8 cellular contexts compared by ENCODE assay signal in genomic region chr13:79405831-79406596, GRCh38. TPM values are rescaled to one million over a fixed set of nuclear protein-coding genes. Genes with fewer than 3 reads are reported as not detected.
DNase-seq lines count a peak whose midpoint lies in the region; ATAC-seq and TF ChIP-seq lines count a peak whose summit lies in the region.

Gene RBM26 (minus strand): TSS chr13:79406255. CDS start chr13:79405774, 481 bp downstream.

- H3K4me3 Mint-ChIP-seq in GM23338 = no peak within 1 kb of the TSS; the same call in 2 of the 3 replicates
- H3K4me3 Mint-ChIP-seq in activated T-helper 17 cell treated with anti-CD3 and anti-CD28 coated beads, Interleukin-2, amount 50 U/mL, for 72 hours = no peak within 1 kb of the TSS
- H3K4me3 Mint-ChIP-seq in natural killer cell treated with Interleukin-12 subunit alpha and Interleukin-12 subunit beta and Interleukin-15 and Interleukin-18, amount 100 ng/mL, for 72 hours = peak within 1 kb of the TSS; percentile 80

- peak within 1 kb of the TSS; percentile 84 for H3K27ac ChIP-seq in DOHH2 (ENCODE audit: low read depth, low read length)
- peak within 1 kb of the TSS; percentile 98 for H3K27ac ChIP-seq in GM23338 (ENCODE audit: low read depth)
- H3K27ac ChIP-seq in RWPE1 = peak within 1 kb of the TSS; percentile 91

- ATAC-seq in GM23338 = peak; percentile 83
- ATAC-seq in activated T-helper 17 cell treated with anti-CD3 and anti-CD28 coated beads, Interleukin-2, amount 50 U/mL, for 72 hours (replicated peaks) = peak; percentile 82
- peak; percentile 92 to 96 for ATAC-seq in natural killer cell treated with Interleukin-12 subunit alpha and Interleukin-12 subunit beta and Interleukin-15 and Interleukin-18, amount 100 ng/mL, for 72 hours
- peak; percentile 81 for ATAC-seq in stimulated activated naive CD8-positive, alpha-beta T cell treated with anti-CD3 and anti-CD28 coated beads, Interleukin-15, Interleukin-2, amounts not matched to agents 100 U/mL and 50 U/mL, for 24 hours

- H3K4me1 ChIP-seq in DOHH2 (ENCODE audit: control insufficient read depth, low read length) (peaks cover 47% of the 10 kb centered on the region), GM23338 (ENCODE audit: insufficient read depth) (peaks cover 40% of the 10 kb centered on the region)

- no peaks in the 10 kb centered on the region for H3K27me3 Mint-ChIP-seq in GM23338 (ENCODE audit: insufficient read depth, low read depth, poor library complexity)
- no peaks in the 10 kb centered on the region for H3K27me3 Mint-ChIP-seq in activated T-helper 17 cell treated with anti-CD3 and anti-CD28 coated beads, Interleukin-2, amount 50 U/mL, for 72 hours
- no peaks in the 10 kb centered on the region for H3K27me3 Mint-ChIP-seq in natural killer cell treated with Interleukin-12 subunit alpha and Interleukin-12 subunit beta and Interleukin-15 and Interleukin-18, amount 100 ng/mL, for 72 hours

- peak within 1 kb of the TSS; percentile 98 for H3K27ac Mint-ChIP-seq in GM23338
- no peak within 1 kb of the TSS for H3K27ac Mint-ChIP-seq in activated T-helper 17 cell treated with anti-CD3 and anti-CD28 coated beads, Interleukin-2, amount 50 U/mL, for 72 hours
- peak within 1 kb of the TSS in 1 of 2 donors; percentile 91 for H3K27ac Mint-ChIP-seq in natural killer cell treated with Interleukin-12 subunit alpha and Interleukin-12 subunit beta and Interleukin-15 and Interleukin-18, amount 100 ng/mL, for 72 hours

- H3K9me3 ChIP-seq in DOHH2 (ENCODE audit: control insufficient read depth, insufficient read depth, low read length) = no peaks in the 10 kb centered on the region

- peaks cover 30% of the 10 kb centered on the region for H3K4me1 Mint-ChIP-seq in GM23338
- peaks cover 33% of the 10 kb centered on the region for H3K4me1 Mint-ChIP-seq in activated T-helper 17 cell treated with anti-CD3 and anti-CD28 coated beads, Interleukin-2, amount 50 U/mL, for 72 hours
- H3K4me1 Mint-ChIP-seq in natural killer cell treated with Interleukin-12 subunit alpha and Interleukin-12 subunit beta and Interleukin-15 and Interleukin-18, amount 100 ng/mL, for 72 hours (ENCODE audit: low read depth in 2 of 2) = peaks cover 27 to 35% of the 10 kb centered on the region in 2 donors

- peak within 1 kb of the TSS; percentile 90 for H3K4me2 ChIP-seq in DOHH2 (ENCODE audit: low read length)
- peak within 1 kb of the TSS; percentile 85 for H3K4me2 ChIP-seq in GM23338

- no peaks in the 10 kb centered on the region for H3K36me3 Mint-ChIP-seq in GM23338 (ENCODE audit: low read depth)
- peaks cover 8% of the 10 kb centered on the region for H3K36me3 Mint-ChIP-seq in activated T-helper 17 cell treated with anti-CD3 and anti-CD28 coated beads, Interleukin-2, amount 50 U/mL, for 72 hours (ENCODE audit: low read depth)
- peaks cover 6% of the 10 kb centered on the region for H3K36me3 Mint-ChIP-seq in natural killer cell treated with Interleukin-12 subunit alpha and Interleukin-12 subunit beta and Interleukin-15 and Interleukin-18, amount 100 ng/mL, for 72 hours

- DNase-seq in GM23338 (ENCODE audit: low spot score) (peak; percentile 97), LHCN-M2 (ENCODE audit: low read depth) (peak; percentile 94), RWPE1 (ENCODE audit: low spot score) (peak; percentile 93), fibroblast of peridontal ligament (ENCODE audit: extremely low read depth) (peak; percentile 96)
- peak; percentile 93 for DNase-seq in natural killer cell treated with Interleukin-12 subunit alpha and Interleukin-12 subunit beta and Interleukin-15 and Interleukin-18, amount 100 ng/mL, for 72 hours (ENCODE audit: low spot score)
- peak; percentile 94 for DNase-seq in stimulated activated naive CD8-positive, alpha-beta T cell treated with anti-CD3 and anti-CD28 coated beads, Interleukin-15, Interleukin-2, amounts not matched to agents 100 U/mL and 50 U/mL, for 24 hours

- H3K27me3 ChIP-seq in DOHH2 (ENCODE audit: control insufficient read depth, low read length) (no peaks in the 10 kb centered on the region), GM23338 (ENCODE audit: insufficient read depth) (no peaks in the 10 kb centered on the region)

- H4K20me1 ChIP-seq in DOHH2 (ENCODE audit: control insufficient read depth, insufficient read depth, low read depth, low read length) = peaks cover 13% of the 10 kb centered on the region; the same call in 1 of the 2 replicates
- H4K20me1 ChIP-seq in GM23338 (replicated peaks; ENCODE audit: insufficient read depth) = peaks cover 13% of the 10 kb centered on the region

- no peaks in the 10 kb centered on the region for H3K9me2 ChIP-seq in DOHH2 (replicated peaks; ENCODE audit: control insufficient read depth, low read length)
- H3K9me2 ChIP-seq in GM23338 (ENCODE audit: insufficient read depth) = no peaks in the 10 kb centered on the region

- H3K36me3 ChIP-seq in DOHH2 (ENCODE audit: control insufficient read depth, low read length) (peaks cover 69% of the 10 kb centered on the region), GM23338 (ENCODE audit: insufficient read depth) (no peaks in the 10 kb centered on the region)

- peak within 1 kb of the TSS; percentile 40 for H2AFZ ChIP-seq in GM23338

- H3K4me3 ChIP-seq in DOHH2 (ENCODE audit: low read length) (peak within 1 kb of the TSS; percentile 96), GM23338 (peak within 1 kb of the TSS; percentile 92)

- peak; percentile 15 for TF ChIP-seq CTCF in DOHH2 (IDR thresholded peaks at IDR 0.05; ENCODE audit: low read depth, low read length, poor library complexity, severe bottlenecking)
- no peak for TF ChIP-seq CTCF in GM23338 (conservative IDR thresholded peaks at IDR 0.05; ENCODE audit: low read depth in 2 of 2)
- no peak for TF ChIP-seq CTCF in RWPE1 (conservative IDR thresholded peaks at IDR 0.05; ENCODE audit: low read depth)

- H3F3A ChIP-seq in DOHH2 (ENCODE audit: control insufficient read depth, insufficient read depth) (0 out of 2 replicates have a peak, but pooled peaks cover 3% of the 10 kb centered on the region), GM23338 (replicated peaks; ENCODE audit: low read depth) (no peaks in the 10 kb centered on the region)

- H3K79me2 ChIP-seq in DOHH2 (ENCODE audit: control insufficient read depth, low read length) (peaks cover 77% of the 10 kb centered on the region), GM23338 (replicated peaks; ENCODE audit: insufficient read depth) (peaks cover 59% of the 10 kb centered on the region)

- CTCF ChIA-PET in RWPE1 (lab: Yijun Ruan, JAX) = interaction anchor here (0.6 to 1.0 kb wide), 3 partner anchors 10 to 136 kb away, joined by 3 to 6 read pairs (median 4); no protein-coding TSS in a partner anchor

- POLR2A ChIA-PET in RWPE1 (lab: Yijun Ruan, JAX; ENCODE audit: low non-redundant PET) = no interaction called here

- H3K9me3 Mint-ChIP-seq in GM23338 = no peaks in the 10 kb centered on the region
- no peaks in the 10 kb centered on the region for H3K9me3 Mint-ChIP-seq in activated T-helper 17 cell treated with anti-CD3 and anti-CD28 coated beads, Interleukin-2, amount 50 U/mL, for 72 hours
- H3K9me3 Mint-ChIP-seq in natural killer cell treated with Interleukin-12 subunit alpha and Interleukin-12 subunit beta and Interleukin-15 and Interleukin-18, amount 100 ng/mL, for 72 hours = no peaks in the 10 kb centered on the region

TF ChIP-seq in GM23338, 12 proteins besides CTCF, POLR2A, EP300 and RAD21 (continues in another document):
- peak; percentile 97 for TF ChIP-seq POLR2AphosphoS5 (IDR thresholded peaks at IDR 0.05; ENCODE audit: low read depth)
- TF ChIP-seq CREB1 (CRISPR knock-in tag; IDR thresholded peaks at IDR 0.05; ENCODE audit: low read depth) = no peak
- no peak for TF ChIP-seq STAT1 (IDR thresholded peaks at IDR 0.05; ENCODE audit: unreplicated experiment)
- TF ChIP-seq JUNB (IDR thresholded peaks at IDR 0.05; ENCODE audit: unreplicated experiment) = no peak
- no peak for TF ChIP-seq NANOG (IDR thresholded peaks at IDR 0.05; ENCODE audit: borderline replicate concordance)
- TF ChIP-seq EZH2 (IDR thresholded peaks at IDR 0.05; ENCODE audit: low read depth, unreplicated experiment) = no peak

RNA-seq across cellular contexts. Expression of gene RBM26, which starts in this region (rescaled TPM):
- 61.4 and 69.3 TPM in 2 replicates for total RNA-seq in GM23338 (2014; rRNA removed; shearing (Covaris generic))
- 36.3 and 46.0 TPM in 2 replicates for polyA plus RNA-seq in GM23338 (2016; fragmentation: Nextera tagmentation; extraction: Ambion mirVana)
- 30.1 and 33.1 TPM in 2 replicates for total RNA-seq in LHCN-M2 (2014; rRNA removed)
- 10.1 TPM for polyA plus RNA-seq in LHCN-M2 (2012)
- 10 to 100 TPM; 56.8 to 71.8 TPM for total RNA-seq in activated T-helper 17 cell treated with anti-CD3 and anti-CD28 coated beads, Interleukin-2, amount 50 U/mL, for 72 hours
- 10 to 100 TPM; 50.1 to 79.4 TPM for total RNA-seq in natural killer cell treated with Interleukin-12 subunit alpha and Interleukin-12 subunit beta and Interleukin-15 and Interleukin-18, amount 100 ng/mL, for 72 hours

Comparison
In these comparisons a context has a peak if more than half of its experiments do, and no peak if none do; other contexts are left out.
1. Peak in every context shown above with its lines: DNase-seq, ATAC-seq, H3K4me3 ChIP-seq and H3K27ac ChIP-seq.